In genomic region chr17:7852919-7853692, GRCh38 we compare ENCODE assay signal across 2 cellular contexts.
TF ChIP-seq lines count a peak whose summit lies in the region.

No MANE protein-coding gene starts in this region.

TF ChIP-seq in H1, 55 proteins besides CTCF, POLR2A, EP300 and RAD21:
- TF ChIP-seq SP2 (IDR thresholded peaks at IDR 0.05; ENCODE audit: low read length), result no peak
- peak; percentile 67 for TF ChIP-seq SUZ12 (IDR thresholded peaks at IDR 0.05; ENCODE audit: low read length)
- TF ChIP-seq EZH2 (IDR thresholded peaks at IDR 0.05; ENCODE audit: low read depth, low read length, severe bottlenecking), result peak; percentile 72
- TF ChIP-seq BCL11A (IDR thresholded peaks at IDR 0.05; ENCODE audit: low read depth in 2 of 2, low read length in 2 of 2), result no peak
- TF ChIP-seq HDAC2 (IDR thresholded peaks at IDR 0.05; ENCODE audit: borderline replicate concordance in 1 of 2, low read depth in 2 of 2, low read length in 2 of 2), result no peak
- TF ChIP-seq TBP (IDR thresholded peaks at IDR 0.05; ENCODE audit: low read depth, low read length), result peak; percentile 22; the same call in 1 of the 2 replicates
- no peak for TF ChIP-seq HDAC6 (IDR thresholded peaks at IDR 0.05; ENCODE audit: low read depth, low read length)
- TF ChIP-seq CBX5 (IDR thresholded peaks at IDR 0.05; ENCODE audit: low read depth, low read length), result no peak
- TF ChIP-seq BRCA1 (IDR thresholded peaks at IDR 0.05; ENCODE audit: low read depth, low read length), result no peak
- no peak for TF ChIP-seq SIN3A (conservative IDR thresholded peaks at IDR 0.05 in 1 of 2, IDR thresholded peaks at IDR 0.05 in 1 of 2; ENCODE audit: low read depth in 1 of 2, low read length in 2 of 2)
- no peak for TF ChIP-seq EGR1 (IDR thresholded peaks at IDR 0.05; ENCODE audit: borderline replicate concordance, low read depth, low read length)
- TF ChIP-seq ZNF274 (IDR thresholded peaks at IDR 0.05; ENCODE audit: borderline replicate concordance, extremely low read depth, low read length), result no peak
- no peak for TF ChIP-seq CHD2 (IDR thresholded peaks at IDR 0.05; ENCODE audit: low read length)
- TF ChIP-seq JUND (IDR thresholded peaks at IDR 0.05; ENCODE audit: low read length), result no peak
- peak; percentile 36 for TF ChIP-seq RNF2 (IDR thresholded peaks at IDR 0.05; ENCODE audit: borderline replicate concordance, low read depth, low read length, missing control alignments, poor library complexity, severe bottlenecking)
- peak; percentile 25 for TF ChIP-seq KDM4A (IDR thresholded peaks at IDR 0.05; ENCODE audit: low read depth, low read length, severe bottlenecking)
- no peak for TF ChIP-seq JUN (IDR thresholded peaks at IDR 0.05; ENCODE audit: low read depth, low read length)
- TF ChIP-seq POU5F1 (IDR thresholded peaks at IDR 0.05; ENCODE audit: low read depth, low read length), result no peak
- TF ChIP-seq BACH1 (IDR thresholded peaks at IDR 0.05; ENCODE audit: low read length), result no peak
- TF ChIP-seq CHD1 (IDR thresholded peaks at IDR 0.05; ENCODE audit: low read depth, low read length), result no peak
- no peak for TF ChIP-seq SIX5 (IDR thresholded peaks at IDR 0.05; ENCODE audit: low read depth, low read length)
- no peak for TF ChIP-seq RFX5 (IDR thresholded peaks at IDR 0.05; ENCODE audit: borderline replicate concordance, low read depth, low read length)
- no peak for TF ChIP-seq NRF1 (IDR thresholded peaks at IDR 0.05; ENCODE audit: low read depth, low read length)
- no peak for TF ChIP-seq POLR2AphosphoS5 (IDR thresholded peaks at IDR 0.05; ENCODE audit: low read depth, low read length)
- TF ChIP-seq RBBP5 (IDR thresholded peaks at IDR 0.05; ENCODE audit: borderline replicate concordance, low read depth, low read length), result no peak
- no peak for TF ChIP-seq TCF12 (IDR thresholded peaks at IDR 0.05; ENCODE audit: low read depth, low read length)
- TF ChIP-seq NANOG (IDR thresholded peaks at IDR 0.05; ENCODE audit: insufficient read depth, low read depth, low read length, poor library complexity, severe bottlenecking), result no peak
- TF ChIP-seq CTBP2 (IDR thresholded peaks at IDR 0.05; ENCODE audit: borderline replicate concordance, insufficient read depth, insufficient read length, low read length), result peak; percentile 48
- TF ChIP-seq SP4 (IDR thresholded peaks at IDR 0.05; ENCODE audit: low read length), result no peak
- TF ChIP-seq, protein P1, sequence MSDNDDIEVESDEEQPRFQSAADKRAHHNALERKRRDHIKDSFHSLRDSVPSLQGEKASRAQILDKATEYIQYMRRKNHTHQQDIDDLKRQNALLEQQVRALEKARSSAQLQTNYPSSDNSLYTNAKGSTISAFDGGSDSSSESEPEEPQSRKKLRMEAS (IDR thresholded peaks at IDR 0.05), result peak; percentile 55; the same call in 1 of the 2 replicates
- TF ChIP-seq, protein P2, sequence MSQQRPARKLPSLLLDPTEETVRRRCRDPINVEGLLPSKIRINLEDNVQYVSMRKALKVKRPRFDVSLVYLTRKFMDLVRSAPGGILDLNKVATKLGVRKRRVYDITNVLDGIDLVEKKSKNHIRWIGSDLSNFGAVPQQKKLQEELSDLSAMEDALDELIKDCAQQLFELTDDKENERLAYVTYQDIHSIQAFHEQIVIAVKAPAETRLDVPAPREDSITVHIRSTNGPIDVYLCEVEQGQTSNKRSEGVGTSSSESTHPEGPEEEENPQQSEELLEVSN (IDR thresholded peaks at IDR 0.05), result peak; percentile 68; the same call in 1 of the 2 replicates

TF ChIP-seq in SK-N-SH, 30 proteins besides CTCF, POLR2A, EP300 and RAD21:
- TF ChIP-seq SMC3 (IDR thresholded peaks at IDR 0.05; ENCODE audit: low read depth, low read length), result no peak
- no peak for TF ChIP-seq ELF1 (IDR thresholded peaks at IDR 0.05)
- no peak for TF ChIP-seq RCOR1 (IDR thresholded peaks at IDR 0.05; ENCODE audit: low read length)
- TF ChIP-seq JUND (IDR thresholded peaks at IDR 0.05), result no peak
- TF ChIP-seq REST (IDR thresholded peaks at IDR 0.05; ENCODE audit: low read depth, low read length), result no peak
- no peak for TF ChIP-seq TEAD4 (IDR thresholded peaks at IDR 0.05; ENCODE audit: borderline replicate concordance, insufficient read depth)
- TF ChIP-seq USF2 (IDR thresholded peaks at IDR 0.05; ENCODE audit: borderline replicate concordance, low read depth, low read length), result no peak
- no peak for TF ChIP-seq CHD2 (IDR thresholded peaks at IDR 0.05; ENCODE audit: low read length, partially characterized antibody)
- TF ChIP-seq, protein P3, sequence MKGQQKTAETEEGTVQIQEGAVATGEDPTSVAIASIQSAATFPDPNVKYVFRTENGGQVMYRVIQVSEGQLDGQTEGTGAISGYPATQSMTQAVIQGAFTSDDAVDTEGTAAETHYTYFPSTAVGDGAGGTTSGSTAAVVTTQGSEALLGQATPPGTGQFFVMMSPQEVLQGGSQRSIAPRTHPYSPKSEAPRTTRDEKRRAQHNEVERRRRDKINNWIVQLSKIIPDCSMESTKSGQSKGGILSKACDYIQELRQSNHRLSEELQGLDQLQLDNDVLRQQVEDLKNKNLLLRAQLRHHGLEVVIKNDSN (IDR thresholded peaks at IDR 0.05; ENCODE audit: borderline replicate concordance, low read depth), result no peak
- TF ChIP-seq ZBTB33 (IDR thresholded peaks at IDR 0.05; ENCODE audit: borderline replicate concordance, low read depth), result no peak
- no peak for TF ChIP-seq FOXJ3 (CRISPR knock-in tag; IDR thresholded peaks at IDR 0.05)
- no peak for TF ChIP-seq GATA2 (CRISPR knock-in tag; IDR thresholded peaks at IDR 0.05)
- TF ChIP-seq, protein P4, sequence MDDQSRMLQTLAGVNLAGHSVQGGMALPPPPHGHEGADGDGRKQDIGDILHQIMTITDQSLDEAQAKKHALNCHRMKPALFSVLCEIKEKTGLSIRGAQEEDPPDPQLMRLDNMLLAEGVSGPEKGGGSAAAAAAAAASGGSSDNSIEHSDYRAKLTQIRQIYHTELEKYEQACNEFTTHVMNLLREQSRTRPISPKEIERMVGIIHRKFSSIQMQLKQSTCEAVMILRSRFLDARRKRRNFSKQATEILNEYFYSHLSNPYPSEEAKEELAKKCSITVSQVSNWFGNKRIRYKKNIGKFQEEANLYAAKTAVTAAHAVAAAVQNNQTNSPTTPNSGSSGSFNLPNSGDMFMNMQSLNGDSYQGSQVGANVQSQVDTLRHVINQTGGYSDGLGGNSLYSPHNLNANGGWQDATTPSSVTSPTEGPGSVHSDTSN (IDR thresholded peaks at IDR 0.05), result no peak
- TF ChIP-seq MEF2A (IDR thresholded peaks at IDR 0.05; ENCODE audit: borderline replicate concordance, low read depth), result no peak
- TF ChIP-seq NFIC (IDR thresholded peaks at IDR 0.05; ENCODE audit: borderline replicate concordance), result no peak
- no peak for TF ChIP-seq EZH2phosphoT487 (IDR thresholded peaks at IDR 0.05; ENCODE audit: borderline replicate concordance, low read depth)
- no peak for TF ChIP-seq IRF3 (IDR thresholded peaks at IDR 0.05; ENCODE audit: low read depth, low read length)
- no peak for TF ChIP-seq RXRA (IDR thresholded peaks at IDR 0.05; ENCODE audit: borderline replicate concordance, low read depth)
